ENCODE assay signal across 19 cellular contexts in genomic region chr13:100815476-100816046, GRCh38.
"Had no signal": no experiment of that assay in that cellular context is flagged by ENCODE, and none has a peak within 500 bp of the region (broad histone marks: within the 10 kb centered on the region; RNA-seq: fewer than 3 reads in every experiment).

No MANE protein-coding gene starts in this region.

- H3K36me3 Mint-ChIP-seq: activated naive CD4-positive, alpha-beta T cell treated with anti-CD3 and anti-CD28 coated beads, Interleukin-2, amount 10 ng/mL, durations not matched to agents 7 days and 5 days; naive B cell had no signal

- H3K9me3 ChIP-seq: adrenal gland, prostate gland, upper lobe of left lung had no signal

- H3K27ac ChIP-seq: adrenal gland, heart left ventricle, prostate gland, upper lobe of left lung had no signal

- H3K4me1 Mint-ChIP-seq: activated naive CD4-positive, alpha-beta T cell treated with anti-CD3 and anti-CD28 coated beads, Interleukin-2, amount 10 ng/mL, durations not matched to agents 7 days and 5 days; naive B cell had no signal

- H3K4me1 ChIP-seq: adrenal gland, prostate gland had no signal

- H3K27me3 ChIP-seq: adrenal gland, heart left ventricle, upper lobe of left lung had no signal

- H3K4me3 Mint-ChIP-seq: activated naive CD4-positive, alpha-beta T cell treated with anti-CD3 and anti-CD28 coated beads, Interleukin-2, amount 10 ng/mL, durations not matched to agents 7 days and 5 days; dendritic cell treated with granulocyte-macrophage colony-stimulating factor and Interleukin-4, amounts not matched to agents 40 ng/mL and 50 ng/mL, for 4 days; effector memory CD8-positive, alpha-beta T cell; naive B cell had no signal

- H3K27ac Mint-ChIP-seq: activated T-helper 2 cell treated with anti-CD3 and anti-CD28 coated beads, Interferon-gamma antibody, Interleukin-2, Interleukin-4, amounts not matched to agents 10 μg/mL and 5 μg/mL and 100 μg/mL, durations not matched to agents 14 hours and 24 hours and 36 hours; dendritic cell treated with granulocyte-macrophage colony-stimulating factor and Interleukin-4, amounts not matched to agents 40 ng/mL and 50 ng/mL, for 4 days; effector memory CD8-positive, alpha-beta T cell; naive B cell had no signal

- H3K27me3 Mint-ChIP-seq: dendritic cell treated with granulocyte-macrophage colony-stimulating factor and Interleukin-4, amounts not matched to agents 40 ng/mL and 50 ng/mL, for 4 days had no signal

- H3K4me3 ChIP-seq: adrenal gland, heart left ventricle, prostate gland, upper lobe of left lung had no signal

- DNase-seq: activated CD4-positive, alpha-beta T cell treated with anti-CD3 and anti-CD28 coated beads, Interleukin-2, amount 50 U/mL, for 1 hour; activated CD4-positive, CD25-positive, alpha-beta regulatory T cell; activated naive CD4-positive, alpha-beta T cell treated with anti-CD3 and anti-CD28 coated beads, Interleukin-2, amount 10 ng/mL, durations not matched to agents 7 days and 5 days; activated T-cell treated with anti-CD3 and anti-CD28 coated beads for 4 hours; adrenal gland; cerebellar nuclear complex; effector memory CD8-positive, alpha-beta T cell; foreskin melanocyte; heart left ventricle; left ventricle myocardium superior; naive B cell; nucleus accumbens; stimulated activated CD4-positive, alpha-beta T cell treated with anti-CD3 and anti-CD28 coated beads, Interleukin-12 subunit alpha, Interleukin-12 subunit beta, amount 100 ng/mL, for 4 hours; stimulated activated naive CD4-positive, alpha-beta T cell treated with Interleukin-2 at 50 U/mL for 16 hours; T-helper 2 cell; upper lobe of left lung had no signal

- H3K36me3 ChIP-seq: adrenal gland, heart left ventricle, prostate gland, upper lobe of left lung had no signal

- ATAC-seq: effector memory CD8-positive, alpha-beta T cell; heart left ventricle; left ventricle myocardium superior had no signal

- H3K9me3 Mint-ChIP-seq: activated naive CD4-positive, alpha-beta T cell treated with anti-CD3 and anti-CD28 coated beads, Interleukin-2, amount 10 ng/mL, durations not matched to agents 7 days and 5 days; activated T-helper 2 cell treated with anti-CD3 and anti-CD28 coated beads, Interferon-gamma antibody, Interleukin-2, Interleukin-4, amounts not matched to agents 10 μg/mL and 5 μg/mL and 100 μg/mL, durations not matched to agents 14 hours and 24 hours and 36 hours; effector memory CD8-positive, alpha-beta T cell had no signal
